In the genomic region with DNA sequence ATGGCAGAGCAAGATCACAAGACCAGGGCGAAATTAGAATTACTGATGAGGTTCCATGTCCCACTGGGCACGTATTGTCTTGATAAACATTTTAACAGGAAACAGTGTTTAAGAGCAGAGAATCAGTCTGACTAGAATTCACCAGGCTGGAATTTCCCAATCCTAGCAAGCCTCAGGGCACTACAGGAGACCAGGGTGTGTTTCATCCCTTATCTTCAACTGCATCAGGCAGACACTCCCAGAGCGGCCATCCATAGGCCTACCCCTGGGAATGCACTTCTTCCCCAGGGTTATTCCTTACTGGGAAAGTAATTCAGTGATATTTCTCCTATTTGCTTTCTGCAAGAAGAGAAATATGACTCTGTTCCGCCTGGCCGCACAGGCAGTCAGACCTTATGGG, we compare ENCODE assay signal across 37 cellular contexts.
"Had no signal": no experiment of that assay in that cellular context is flagged by ENCODE, and none has a peak within 500 bp of the region (broad histone marks: within the 10 kb centered on the region; RNA-seq: fewer than 3 reads in every experiment).

No MANE protein-coding gene starts in this region.

- H3K4me1 ChIP-seq: adrenal gland, ascending aorta, body of pancreas, breast epithelium had no signal

- H3K4me3 ChIP-seq: adrenal gland, ascending aorta, body of pancreas, breast epithelium, cardiac muscle cell had no signal

- H3K27ac ChIP-seq: adrenal gland, ascending aorta, body of pancreas, brain microvascular endothelial cell, breast epithelium, cardiac muscle cell had no signal

- H3K27me3 ChIP-seq: adrenal gland, ascending aorta, body of pancreas, brain microvascular endothelial cell, breast epithelium, cardiac muscle cell had no signal

- ATAC-seq: activated naive CD4-positive, alpha-beta T cell treated with anti-CD3 and anti-CD28 coated beads, Interleukin-2, amount 50 U/mL, for 72 hours; activated naive CD8-positive, alpha-beta T cell treated with anti-CD3 and anti-CD28 coated beads, Interleukin-2, amount 50 U/mL, for 24 hours; activated T-cell treated with anti-CD3 and anti-CD28 coated beads, Interleukin-2, amount 50 U/mL, for 4 hours; activated T-cell treated with anti-CD3 and anti-CD28 coated beads, Interleukin-2, amount 50 U/mL, for 72 hours; activated T-helper 17 cell treated with anti-CD3 and anti-CD28 coated beads, Interleukin-2, amount 50 U/mL, for 72 hours; body of pancreas had no signal

- H3K9me3 Mint-ChIP-seq: activated naive CD4-positive, alpha-beta T cell treated with anti-CD3 and anti-CD28 coated beads for 36 hours; activated naive CD4-positive, alpha-beta T cell treated with anti-CD3 and anti-CD28 coated beads, Interleukin-2, amount 10 ng/mL, durations not matched to agents 7 days and 5 days; activated naive CD4-positive, alpha-beta T cell treated with anti-CD3 and anti-CD28 coated beads, Interleukin-2, amount 50 U/mL, for 24 hours; activated naive CD4-positive, alpha-beta T cell treated with anti-CD3 and anti-CD28 coated beads, Interleukin-2, amount 50 U/mL, for 72 hours; activated naive CD8-positive, alpha-beta T cell treated with anti-CD3 and anti-CD28 coated beads for 36 hours; activated naive CD8-positive, alpha-beta T cell treated with anti-CD3 and anti-CD28 coated beads, Interleukin-2, amount 10 ng/mL, durations not matched to agents 7 days and 5 days; activated naive CD8-positive, alpha-beta T cell treated with anti-CD3 and anti-CD28 coated beads, Interleukin-2, amount 50 U/mL, for 24 hours; activated T-cell treated with anti-CD3 and anti-CD28 coated beads, Interleukin-2, amount 50 U/mL, for 24 hours; activated T-cell treated with anti-CD3 and anti-CD28 coated beads, Interleukin-2, amount 50 U/mL, for 4 hours; activated T-helper 1 cell treated with anti-CD3 and anti-CD28 coated beads, Interleukin-12 subunit alpha, Interleukin-12 subunit beta, Interleukin-2, Interleukin-4 antibody, amounts not matched to agents 30 ng/mL and 10 ng/mL and 1 ng/mL, durations not matched to agents 14 hours and 24 hours and 36 hours; activated T-helper 17 cell treated with anti-CD3 and anti-CD28 coated beads, Interleukin-2, amount 50 U/mL, for 72 hours; activated T-helper 2 cell treated with anti-CD3 and anti-CD28 coated beads, Interferon-gamma antibody, Interleukin-2, Interleukin-4, amounts not matched to agents 10 μg/mL and 5 μg/mL and 100 μg/mL, durations not matched to agents 14 hours and 24 hours and 36 hours; central memory CD8-positive, alpha-beta T cell had no signal

- H3K27ac Mint-ChIP-seq: activated naive CD4-positive, alpha-beta T cell treated with anti-CD3 and anti-CD28 coated beads for 36 hours; activated naive CD4-positive, alpha-beta T cell treated with anti-CD3 and anti-CD28 coated beads, Interleukin-2, amount 10 ng/mL, durations not matched to agents 7 days and 5 days; activated naive CD4-positive, alpha-beta T cell treated with anti-CD3 and anti-CD28 coated beads, Interleukin-2, amount 50 U/mL, for 24 hours; activated naive CD4-positive, alpha-beta T cell treated with anti-CD3 and anti-CD28 coated beads, Interleukin-2, amount 50 U/mL, for 72 hours; activated naive CD8-positive, alpha-beta T cell; activated naive CD8-positive, alpha-beta T cell treated with anti-CD3 and anti-CD28 coated beads for 36 hours; activated naive CD8-positive, alpha-beta T cell treated with anti-CD3 and anti-CD28 coated beads, Interleukin-2, amount 10 ng/mL, durations not matched to agents 7 days and 5 days; activated naive CD8-positive, alpha-beta T cell treated with anti-CD3 and anti-CD28 coated beads, Interleukin-2, amount 50 U/mL, for 24 hours; activated T-cell treated with anti-CD3 and anti-CD28 coated beads, Interleukin-2, amount 50 U/mL, for 24 hours; activated T-cell treated with anti-CD3 and anti-CD28 coated beads, Interleukin-2, amount 50 U/mL, for 72 hours; activated T-helper 1 cell treated with anti-CD3 and anti-CD28 coated beads, Interleukin-12 subunit alpha, Interleukin-12 subunit beta, Interleukin-2, Interleukin-4 antibody, amounts not matched to agents 30 ng/mL and 10 ng/mL and 1 ng/mL, durations not matched to agents 14 hours and 24 hours and 36 hours; activated T-helper 17 cell treated with anti-CD3 and anti-CD28 coated beads, Interleukin-2, amount 50 U/mL, for 72 hours; activated T-helper 2 cell treated with anti-CD3 and anti-CD28 coated beads, Interferon-gamma antibody, Interleukin-2, Interleukin-4, amounts not matched to agents 10 μg/mL and 5 μg/mL and 100 μg/mL, durations not matched to agents 14 hours and 24 hours and 36 hours; brain had no signal

- H3K4me3 Mint-ChIP-seq: activated naive CD4-positive, alpha-beta T cell treated with anti-CD3 and anti-CD28 coated beads for 36 hours; activated naive CD4-positive, alpha-beta T cell treated with anti-CD3 and anti-CD28 coated beads, Interleukin-2, amount 10 ng/mL, durations not matched to agents 7 days and 5 days; activated naive CD4-positive, alpha-beta T cell treated with anti-CD3 and anti-CD28 coated beads, Interleukin-2, amount 50 U/mL, for 24 hours; activated naive CD8-positive, alpha-beta T cell; activated naive CD8-positive, alpha-beta T cell treated with anti-CD3 and anti-CD28 coated beads for 36 hours; activated naive CD8-positive, alpha-beta T cell treated with anti-CD3 and anti-CD28 coated beads, Interleukin-2, amount 10 ng/mL, durations not matched to agents 7 days and 5 days; activated naive CD8-positive, alpha-beta T cell treated with anti-CD3 and anti-CD28 coated beads, Interleukin-2, amount 50 U/mL, for 24 hours; activated T-cell treated with anti-CD3 and anti-CD28 coated beads, Interleukin-2, amount 50 U/mL, for 24 hours; activated T-cell treated with anti-CD3 and anti-CD28 coated beads, Interleukin-2, amount 50 U/mL, for 4 hours; activated T-cell treated with anti-CD3 and anti-CD28 coated beads, Interleukin-2, amount 50 U/mL, for 72 hours; activated T-helper 17 cell treated with anti-CD3 and anti-CD28 coated beads, Interleukin-2, amount 50 U/mL, for 72 hours; brain; central memory CD8-positive, alpha-beta T cell had no signal

- H3K27me3 Mint-ChIP-seq: activated naive CD4-positive, alpha-beta T cell treated with anti-CD3 and anti-CD28 coated beads, Interleukin-2, amount 50 U/mL, for 24 hours; activated naive CD8-positive, alpha-beta T cell; activated naive CD8-positive, alpha-beta T cell treated with anti-CD3 and anti-CD28 coated beads for 36 hours; activated naive CD8-positive, alpha-beta T cell treated with anti-CD3 and anti-CD28 coated beads, Interleukin-2, amount 10 ng/mL, durations not matched to agents 7 days and 5 days; activated naive CD8-positive, alpha-beta T cell treated with anti-CD3 and anti-CD28 coated beads, Interleukin-2, amount 50 U/mL, for 24 hours; activated T-cell treated with anti-CD3 and anti-CD28 coated beads, Interleukin-2, amount 50 U/mL, for 24 hours; activated T-helper 17 cell treated with anti-CD3 and anti-CD28 coated beads, Interleukin-2, amount 50 U/mL, for 72 hours; brain; central memory CD8-positive, alpha-beta T cell had no signal

- H3K36me3 ChIP-seq: adrenal gland, ascending aorta, brain microvascular endothelial cell, breast epithelium, cardiac muscle cell had no signal

- H3K9me3 ChIP-seq: adrenal gland, ascending aorta, body of pancreas, breast epithelium had no signal

- H3K36me3 Mint-ChIP-seq: activated naive CD4-positive, alpha-beta T cell treated with anti-CD3 and anti-CD28 coated beads, Interleukin-2, amount 10 ng/mL, durations not matched to agents 7 days and 5 days; activated naive CD4-positive, alpha-beta T cell treated with anti-CD3 and anti-CD28 coated beads, Interleukin-2, amount 50 U/mL, for 24 hours; activated naive CD4-positive, alpha-beta T cell treated with anti-CD3 and anti-CD28 coated beads, Interleukin-2, amount 50 U/mL, for 72 hours; activated naive CD8-positive, alpha-beta T cell; activated naive CD8-positive, alpha-beta T cell treated with anti-CD3 and anti-CD28 coated beads for 36 hours; activated naive CD8-positive, alpha-beta T cell treated with anti-CD3 and anti-CD28 coated beads, Interleukin-2, amount 10 ng/mL, durations not matched to agents 7 days and 5 days; brain had no signal

- H3K4me1 Mint-ChIP-seq: activated naive CD4-positive, alpha-beta T cell treated with anti-CD3 and anti-CD28 coated beads, Interleukin-2, amount 10 ng/mL, durations not matched to agents 7 days and 5 days; activated naive CD4-positive, alpha-beta T cell treated with anti-CD3 and anti-CD28 coated beads, Interleukin-2, amount 50 U/mL, for 24 hours; activated naive CD8-positive, alpha-beta T cell treated with anti-CD3 and anti-CD28 coated beads for 36 hours; activated naive CD8-positive, alpha-beta T cell treated with anti-CD3 and anti-CD28 coated beads, Interleukin-2, amount 50 U/mL, for 24 hours; activated T-helper 17 cell treated with anti-CD3 and anti-CD28 coated beads, Interleukin-2, amount 50 U/mL, for 72 hours; brain had no signal

- DNase-seq: activated effector memory CD4-positive, alpha-beta T cell treated with anti-CD3 and anti-CD28 coated beads, Interleukin-2, amount 50 U/mL, for 16 hours; activated effector memory CD4-positive, alpha-beta T cell treated with Interleukin-2 at 50 U/mL for 16 hours; activated gamma-delta T cell; activated gamma-delta T cell treated with Interleukin-2 at 50 U/mL for 16 hours; activated naive CD4-positive, alpha-beta T cell; activated naive CD4-positive, alpha-beta T cell treated with anti-CD3 and anti-CD28 coated beads for 36 hours; activated naive CD4-positive, alpha-beta T cell treated with anti-CD3 and anti-CD28 coated beads, Interleukin-2, amount 10 ng/mL, durations not matched to agents 7 days and 5 days; activated naive CD4-positive, alpha-beta T cell treated with anti-CD3 and anti-CD28 coated beads, Interleukin-2, amount 50 U/mL, for 16 hours; activated naive CD4-positive, alpha-beta T cell treated with Interleukin-2 at 50 U/mL for 16 hours; activated naive CD8-positive, alpha-beta T cell treated with anti-CD3 and anti-CD28 coated beads for 36 hours; activated naive CD8-positive, alpha-beta T cell treated with anti-CD3 and anti-CD28 coated beads, Interleukin-2, amount 10 ng/mL, durations not matched to agents 7 days and 5 days; activated naive CD8-positive, alpha-beta T cell treated with anti-CD3 and anti-CD28 coated beads, Interleukin-2, amount 50 U/mL, for 24 hours; activated T-cell treated with anti-CD3 and anti-CD28 coated beads, Interleukin-2, amount 50 U/mL, for 24 hours; activated T-cell treated with anti-CD3 and anti-CD28 coated beads, Interleukin-2, amount 50 U/mL, for 4 hours; activated T-cell treated with anti-CD3 and anti-CD28 coated beads, Interleukin-2, amount 50 U/mL, for 48 hours; activated T-cell treated with anti-CD3 and anti-CD28 coated beads, Interleukin-2, amount 50 U/mL, for 72 hours; adrenal gland; amniotic stem cell; amygdala; anterior cingulate cortex; aorta; body of pancreas; brain microvascular endothelial cell; caudate nucleus; central memory CD4-positive, alpha-beta T cell; cerebellar nuclear complex had no signal
